ENCODE assay signal across 16 cellular contexts in genomic region chr3:143173242-143173641, GRCh38. TPM values are rescaled to one million over a fixed set of nuclear protein-coding genes. Genes with fewer than 3 reads are reported as not detected.
DNase-seq lines count a peak whose midpoint lies in the region; ATAC-seq and TF ChIP-seq lines count a peak whose summit lies in the region.
"Had no signal": no experiment of that assay in that cellular context is flagged by ENCODE, and none has a peak within 500 bp of the region (broad histone marks: within the 10 kb centered on the region; RNA-seq: fewer than 3 reads in every experiment).

No MANE protein-coding gene starts in this region.

- H3K27ac ChIP-seq in SK-N-SH (ENCODE audit: low read depth in 2 of 2, low read length in 1 of 2) (no peak overlapping the region), left ventricle myocardium inferior (replicated peaks) (peak overlapping the region; percentile 68), PC-3 (ENCODE audit: low read length) (no peak overlapping the region)
- H3K27ac ChIP-seq in naive thymus-derived CD4-positive, alpha-beta T cell (ENCODE audit: low read depth, low read length): peak overlapping the region; percentile 50
- H3K27ac ChIP-seq: 22Rv1 had no signal

- H3K27me3 Mint-ChIP-seq in naive thymus-derived CD4-positive, alpha-beta T cell: no peaks in the 10 kb centered on the region

- H3K4me1 ChIP-seq in SK-N-SH (ENCODE audit: control insufficient read depth in 1 of 2, insufficient read depth in 2 of 2, low read depth in 1 of 2, low read length in 1 of 2) (no peaks in the 10 kb centered on the region; a peak in 1 of 4 replicates), left ventricle myocardium inferior (peaks cover 10% of the 10 kb centered on the region), PC-3 (ENCODE audit: insufficient read depth, low read length) (peaks cover 9% of the 10 kb centered on the region)
- peaks cover 17 to 59% of the 10 kb centered on the region in 2 donors for H3K4me1 ChIP-seq in naive thymus-derived CD4-positive, alpha-beta T cell (ENCODE audit: control insufficient read depth in 2 of 2, insufficient read depth in 2 of 2, low read length in 2 of 2)

- H3K9ac ChIP-seq in SK-N-SH (no peak overlapping the region), PC-3 (ENCODE audit: low read length) (no peak overlapping the region)

- H3K27me3 ChIP-seq in SK-N-SH (ENCODE audit: insufficient read depth): no peaks in the 10 kb centered on the region
- H3K27me3 ChIP-seq in left ventricle myocardium inferior (ENCODE audit: low read depth): no peaks in the 10 kb centered on the region
- no peaks in the 10 kb centered on the region for H3K27me3 ChIP-seq in naive thymus-derived CD4-positive, alpha-beta T cell (ENCODE audit: control insufficient read depth in 2 of 2, insufficient read depth in 2 of 2, low read length in 2 of 2)
- no peaks in the 10 kb centered on the region for H3K27me3 ChIP-seq in PC-3 (ENCODE audit: low read length)

- POLR2A ChIA-PET in SK-N-SH (lab: Yijun Ruan, JAX): no interaction called here
- POLR2A ChIA-PET in naive thymus-derived CD4-positive, alpha-beta T cell (lab: Charles Lee): interaction anchor here (0.6 to 0.7 kb wide), 2 partner anchors 26 to 167 kb away, joined by 3 read pairs; no protein-coding TSS in a partner anchor
- POLR2A ChIA-PET in PC-3 (lab: Charles Lee; ENCODE audit: unreplicated experiment): no interaction called here

- peaks cover 6% of the 10 kb centered on the region for H3F3A ChIP-seq in SK-N-SH (replicated peaks; ENCODE audit: insufficient read depth)
- H3F3A ChIP-seq in PC-3 (ENCODE audit: low read length, unreplicated experiment): no peaks in the 10 kb centered on the region

- TF ChIP-seq EP300 in SK-N-SH (IDR thresholded peaks at IDR 0.05; ENCODE audit: borderline replicate concordance in 1 of 2, low read depth in 1 of 2, low read length in 1 of 2): no peak

- peaks cover 2 to 17% (median 10%) of the 10 kb centered on the region in 11 donors for H3K9me3 Mint-ChIP-seq in naive thymus-derived CD4-positive, alpha-beta T cell

- intact Hi-C loops in left ventricle myocardium inferior (cut with micrococcal nuclease): no loop called here
- intact Hi-C loops in Right ventricle myocardium inferior (cut with DNase I): loop anchor here (10.0 kb wide), 1 partner anchor 48 kb away; no protein-coding TSS in a partner anchor
- intact Hi-C loops in naive thymus-derived CD4-positive, alpha-beta T cell (cut with micrococcal nuclease): loop anchor here in 1 of 2 donors (2.0 to 5.0 kb wide), 2 partner anchors 18 to 799 kb away; partner anchors contain the start of gene DIPK2A
- intact Hi-C loops in PC-3 (cut with micrococcal nuclease): no loop called here

- no peaks in the 10 kb centered on the region for H3K36me3 ChIP-seq in SK-N-SH (replicated peaks in 1 of 2; ENCODE audit: control insufficient read depth in 1 of 2, insufficient read depth in 2 of 2, low read length in 1 of 2)
- H3K36me3 ChIP-seq in left ventricle myocardium inferior: no peaks in the 10 kb centered on the region
- H3K36me3 ChIP-seq in naive thymus-derived CD4-positive, alpha-beta T cell (ENCODE audit: control insufficient read depth in 2 of 3, insufficient read depth in 3 of 3, low read length in 3 of 3): no peaks in the 10 kb centered on the region
- no peaks in the 10 kb centered on the region for H3K36me3 ChIP-seq in PC-3 (ENCODE audit: low read depth, low read length)

- peaks cover 3 to 17% (median 6%) of the 10 kb centered on the region in 5 donors for H3K36me3 Mint-ChIP-seq in naive thymus-derived CD4-positive, alpha-beta T cell

- no peak for TF ChIP-seq RAD21 in SK-N-SH (IDR thresholded peaks at IDR 0.05; ENCODE audit: low read length)

- ATAC-seq in SK-N-SH treated with all-trans-retinoic acid at 6 μM for 48 hours (no peak), Right ventricle myocardium inferior (no peak), PC-3 (no peak)
- no peak for ATAC-seq in naive thymus-derived CD4-positive, alpha-beta T cell

- H3K9me3 ChIP-seq in SK-N-SH (no peaks in the 10 kb centered on the region), left ventricle myocardium inferior (replicated peaks) (peaks cover 15% of the 10 kb centered on the region), PC-3 (ENCODE audit: low read length) (no peaks in the 10 kb centered on the region)
- H3K9me3 ChIP-seq in naive thymus-derived CD4-positive, alpha-beta T cell (ENCODE audit: control insufficient read depth in 2 of 3, low read length in 3 of 3): no peaks in the 10 kb centered on the region

- H3K4me3 Mint-ChIP-seq in naive thymus-derived CD4-positive, alpha-beta T cell: peak overlapping the region in 8 of 10 donors; percentile 2 to 85 (median 68)
- H3K4me3 Mint-ChIP-seq: CD14-positive monocyte had no signal

- BruUV-seq in PC-3 (replicated peaks; lab: Mats Ljungman, UMichigan): no TSS peak

- WGBS in SK-N-SH (ENCODE audit: low lambda C conversion rate): 9% methylated on average over 1 of the region's 1 CpG

- H2AFZ ChIP-seq in SK-N-SH (ENCODE audit: low read depth) (no peak overlapping the region), PC-3 (ENCODE audit: low read length) (no peak overlapping the region)

- H3K4me3 ChIP-seq in SK-N-SH (ENCODE audit: low read depth in 2 of 2, low read length in 1 of 2) (no peak overlapping the region), left ventricle myocardium inferior (no peak overlapping the region), PC-3 (ENCODE audit: low read length) (no peak overlapping the region)
- no peak overlapping the region for H3K4me3 ChIP-seq in naive thymus-derived CD4-positive, alpha-beta T cell (ENCODE audit: low read length)

- no peaks in the 10 kb centered on the region for H4K20me1 ChIP-seq in SK-N-SH (ENCODE audit: insufficient read depth)
- H4K20me1 ChIP-seq in PC-3 (ENCODE audit: low read length): no peaks in the 10 kb centered on the region

- H3K4me2 ChIP-seq in SK-N-SH (no peak overlapping the region), PC-3 (ENCODE audit: low read length) (no peak overlapping the region)

- DNase-seq in SK-N-SH (no peak), left ventricle myocardium inferior (no peak), Right ventricle myocardium inferior (ENCODE audit: missing footprints) (no peak), COR-L47 (lab: John Stamatoyannopoulos, UW) (no peak), PC-3 (no peak), NCI-H2227 (lab: John Stamatoyannopoulos, UW; ENCODE audit: unreplicated experiment) (no peak)
- no peak for DNase-seq in naive thymus-derived CD4-positive, alpha-beta T cell
- DNase-seq: DMS153, GF-D8, HCEC 1CT, NCI-H1105, NCI-H2081, SHP77 had no signal

- H3K4me1 Mint-ChIP-seq in naive thymus-derived CD4-positive, alpha-beta T cell: peaks cover 50 to 79% (median 73%) of the 10 kb centered on the region in 7 donors

- H3K79me2 ChIP-seq in SK-N-SH (ENCODE audit: insufficient read depth) (no peaks in the 10 kb centered on the region), PC-3 (ENCODE audit: low read length) (no peaks in the 10 kb centered on the region)

- TF ChIP-seq CTCF in SK-N-SH (IDR thresholded peaks at IDR 0.05): no peak
- no peak for TF ChIP-seq CTCF in left ventricle myocardium inferior (IDR thresholded peaks at IDR 0.05; ENCODE audit: borderline replicate concordance)
- TF ChIP-seq CTCF in PC-3 (conservative IDR thresholded peaks at IDR 0.05; ENCODE audit: low read depth, low read length): no peak

- H3K9me2 ChIP-seq in SK-N-SH (no peaks in the 10 kb centered on the region), PC-3 (replicated peaks; ENCODE audit: low read length) (no peaks in the 10 kb centered on the region)

- CTCF ChIA-PET in SK-N-SH (lab: Yijun Ruan, JAX): no interaction called here
- CTCF ChIA-PET in naive thymus-derived CD4-positive, alpha-beta T cell (lab: Charles Lee): no interaction called here
- CTCF ChIA-PET in PC-3 (lab: Charles Lee): no interaction called here

- H3K27ac Mint-ChIP-seq in naive thymus-derived CD4-positive, alpha-beta T cell: peak overlapping the region in 8 of 9 donors; percentile 85 to 95 (median 90)
- H3K27ac Mint-ChIP-seq: CD14-positive monocyte had no signal

TF ChIP-seq in SK-N-SH treated with all-trans-retinoic acid at 6 μM for 48 hours, 23 proteins besides CTCF, POLR2A, EP300 and RAD21:
- TF ChIP-seq ZFP30 (CRISPR knock-in tag; IDR thresholded peaks at IDR 0.05) (peak; percentile 90), ESRRG (CRISPR knock-in tag; IDR thresholded peaks at IDR 0.05) (no peak), ISL1 (CRISPR knock-in tag; IDR thresholded peaks at IDR 0.05) (no peak)

TF ChIP-seq in SK-N-SH, 30 proteins besides CTCF, POLR2A, EP300 and RAD21 (continues in another document):
- no peak for TF ChIP-seq TAF1 (IDR thresholded peaks at IDR 0.05; ENCODE audit: borderline replicate concordance, low read depth, low read length)
- no peak for TF ChIP-seq RFX5 (IDR thresholded peaks at IDR 0.05; ENCODE audit: low read length)
- no peak for TF ChIP-seq MXI1 (IDR thresholded peaks at IDR 0.05; ENCODE audit: low read depth, low read length)
- TF ChIP-seq EZH2phosphoT487 (IDR thresholded peaks at IDR 0.05; ENCODE audit: borderline replicate concordance, low read depth): no peak
- no peak for TF ChIP-seq USF1 (IDR thresholded peaks at IDR 0.05; ENCODE audit: borderline replicate concordance, low read depth)
- no peak for TF ChIP-seq JUND (IDR thresholded peaks at IDR 0.05)
- no peak for TF ChIP-seq SIN3A (IDR thresholded peaks at IDR 0.05; ENCODE audit: borderline replicate concordance, low read depth, low read length)

RNA-seq across cellular contexts. Expression of gene CHST2, which starts 53.7 kb away (rescaled TPM):
- polyA plus RNA-seq in SK-N-SH (2012; rRNA removed): 1.1 and 1.6 TPM in 2 replicates
- polyA plus RNA-seq in SK-N-SH (2012; cell fraction: cytosol; rRNA removed): 1.2 and 2.0 TPM in 2 replicates
- 1.3 and 1.5 TPM in 2 replicates for polyA plus RNA-seq in SK-N-SH (2012; cell fraction: nucleus; rRNA removed)
- total RNA-seq in left ventricle myocardium inferior: 1.8 TPM
- 1.9 TPM for total RNA-seq in Right ventricle myocardium inferior
- total RNA-seq in naive thymus-derived CD4-positive, alpha-beta T cell: 10 to 100 TPM in 1 of 5 experiments, 1 to 10 TPM in 4; 3.4 to 12.3 (median 4.5) TPM
- polyA plus RNA-seq in naive thymus-derived CD4-positive, alpha-beta T cell: 10 to 100 TPM in 1 of 2 donors, 1 to 10 TPM in 1; 6.6 to 11.5 TPM
- total RNA-seq in PC-3 (2014; rRNA removed): 6.7 and 7.3 TPM in 2 replicates

Comparison
In these comparisons a context has a peak if more than half of its experiments do, and no peak if none do; other contexts are left out.
1. H3K27ac ChIP-seq: peak in left ventricle myocardium inferior (single experiment) and naive thymus-derived CD4-positive, alpha-beta T cell (single experiment); none in SK-N-SH (0 of 2) and PC-3 (single experiment).